26 cellular contexts compared by ENCODE assay signal in genomic region chr3:124014366-124014942, GRCh38. TPM values are rescaled to one million over a fixed set of nuclear protein-coding genes. Genes with fewer than 3 reads are reported as not detected.
DNase-seq lines count a peak whose midpoint lies in the region; TF ChIP-seq lines count a peak whose summit lies in the region.
"Had no signal": no experiment of that assay in that cellular context is flagged by ENCODE, and none has a peak within 500 bp of the region (broad histone marks: within the 10 kb centered on the region; RNA-seq: fewer than 3 reads in every experiment).

No MANE protein-coding gene starts in this region.

- H3K9me3 Mint-ChIP-seq in HFFc6 (no peaks in the 10 kb centered on the region), nephron (no peaks in the 10 kb centered on the region), osteocyte (ENCODE audit: unreplicated experiment) (no peaks in the 10 kb centered on the region)
- H3K9me3 Mint-ChIP-seq: activated naive CD8-positive, alpha-beta T cell treated with anti-CD3 and anti-CD28 coated beads for 36 hours; GM23338; stimulated activated naive CD8-positive, alpha-beta T cell treated with anti-CD3 and anti-CD28 coated beads, Interleukin-15, amount 100 ng/mL, for 72 hours had no signal

- H3K36me3 Mint-ChIP-seq in HFFc6 (ENCODE audit: low read depth) (no peaks in the 10 kb centered on the region), nephron (ENCODE audit: low read depth) (no peaks in the 10 kb centered on the region), osteocyte (ENCODE audit: unreplicated experiment) (no peaks in the 10 kb centered on the region)
- H3K36me3 Mint-ChIP-seq: activated naive CD8-positive, alpha-beta T cell treated with anti-CD3 and anti-CD28 coated beads for 36 hours; naive thymus-derived CD4-positive, alpha-beta T cell had no signal

- peak overlapping the region; percentile 4; the same call in 1 of the 2 replicates for H3K27ac Mint-ChIP-seq in HFFc6
- peak overlapping the region in 2 of 3 experiments; percentile 0 to 52 for H3K27ac Mint-ChIP-seq in nephron
- no peak overlapping the region for H3K27ac Mint-ChIP-seq in osteocyte (ENCODE audit: unreplicated experiment)
- H3K27ac Mint-ChIP-seq: activated CD4-positive, alpha-beta T cell treated with anti-CD3 and anti-CD28 coated beads for 36 hours; activated naive CD8-positive, alpha-beta T cell treated with anti-CD3 and anti-CD28 coated beads for 36 hours; GM23338; naive thymus-derived CD4-positive, alpha-beta T cell; stimulated activated naive CD8-positive, alpha-beta T cell treated with anti-CD3 and anti-CD28 coated beads, Interleukin-15, amount 100 ng/mL, for 72 hours had no signal

- DNase-seq in AG20443 (ENCODE audit: low spot score): peak; percentile 36
- no peak for DNase-seq in HFFc6
- DNase-seq in astrocyte of the hippocampus (ENCODE audit: low read depth, low spot score): peak; percentile 17
- DNase-seq in osteocyte (ENCODE audit: extremely low spot score, unreplicated experiment): no peak
- DNase-seq in activated CD4-positive, alpha-beta T cell treated with anti-CD3 and anti-CD28 coated beads, Interleukin-2, amount 50 U/mL, for 48 hours: no peak
- DNase-seq in COR-L47 (lab: John Stamatoyannopoulos, UW): no peak
- DNase-seq: activated CD4-positive, alpha-beta T cell treated with anti-CD3 and anti-CD28 coated beads for 36 hours; activated effector memory CD4-positive, alpha-beta T cell treated with anti-CD3 and anti-CD28 coated beads, Interleukin-2, amount 50 U/mL, for 16 hours; activated naive CD8-positive, alpha-beta T cell treated with anti-CD3 and anti-CD28 coated beads for 36 hours; activated T-cell treated with anti-CD3 and anti-CD28 coated beads for 4 hours; cerebellar nuclear complex; head of caudate nucleus; midbrain; naive thymus-derived CD4-positive, alpha-beta T cell; NCI-H2029; NCI-H2227 treated with DMSO at 0.1 percent for 48 hours; NCI-H774; stimulated activated CD8-positive, alpha-beta memory T cell treated with anti-CD3 and anti-CD28 coated beads, Interleukin-4, amount 100 ng/mL, for 48 hours; stimulated activated naive CD8-positive, alpha-beta T cell treated with anti-CD3 and anti-CD28 coated beads, Interleukin-15, amount 100 ng/mL, for 72 hours; transverse colon had no signal

- H3K4me1 Mint-ChIP-seq in HFFc6 (ENCODE audit: low read depth): peaks cover 28% of the 10 kb centered on the region
- H3K4me1 Mint-ChIP-seq in nephron: peaks cover 19% of the 10 kb centered on the region
- no peaks in the 10 kb centered on the region for H3K4me1 Mint-ChIP-seq in osteocyte (ENCODE audit: unreplicated experiment)
- H3K4me1 Mint-ChIP-seq: activated CD4-positive, alpha-beta T cell treated with anti-CD3 and anti-CD28 coated beads for 36 hours; activated naive CD8-positive, alpha-beta T cell treated with anti-CD3 and anti-CD28 coated beads for 36 hours; naive thymus-derived CD4-positive, alpha-beta T cell; stimulated activated naive CD8-positive, alpha-beta T cell treated with anti-CD3 and anti-CD28 coated beads, Interleukin-15, amount 100 ng/mL, for 72 hours had no signal

- H3K4me3 Mint-ChIP-seq in HFFc6 (no peak overlapping the region; the same call in 1 of the 2 replicates), nephron (no peak overlapping the region), osteocyte (ENCODE audit: unreplicated experiment) (no peak overlapping the region)
- H3K4me3 Mint-ChIP-seq: activated CD4-positive, alpha-beta T cell treated with anti-CD3 and anti-CD28 coated beads for 36 hours; activated naive CD8-positive, alpha-beta T cell treated with anti-CD3 and anti-CD28 coated beads for 36 hours; GM23338; naive thymus-derived CD4-positive, alpha-beta T cell; stimulated activated naive CD8-positive, alpha-beta T cell treated with anti-CD3 and anti-CD28 coated beads, Interleukin-15, amount 100 ng/mL, for 72 hours had no signal

- no peak for TF ChIP-seq CTCF in HFFc6 (IDR thresholded peaks at IDR 0.05)
- TF ChIP-seq CTCF in nephron (IDR thresholded peaks at IDR 0.05; ENCODE audit: unreplicated experiment in 3 of 3): no peak
- TF ChIP-seq CTCF in osteocyte (IDR thresholded peaks at IDR 0.05): no peak

- peaks cover 1% of the 10 kb centered on the region; the same call in 1 of the 2 replicates for H3K27me3 Mint-ChIP-seq in HFFc6 (ENCODE audit: insufficient read depth)
- peaks cover 10% of the 10 kb centered on the region for H3K27me3 Mint-ChIP-seq in nephron (ENCODE audit: low read depth)
- peaks cover 45% of the 10 kb centered on the region for H3K27me3 Mint-ChIP-seq in osteocyte (ENCODE audit: unreplicated experiment)

RNA-seq across cellular contexts. Expression of gene KALRN, which starts 18.7 kb away (rescaled TPM):
- total RNA-seq in HFFc6 (2021; fragmentation: NEBNext Ultra II Directional; extraction: Animal tissue kit (Norgen Biotek cat#: 25700)): 1 to 10 TPM; 1.9 to 5.6 (median 2.4) TPM
- 17.4 and 19.2 TPM in 2 replicates for total RNA-seq in osteocyte

RNA-seq across cellular contexts. Expression of gene ROPN1, which starts 22.5 kb away (rescaled TPM):
- not detected for total RNA-seq in HFFc6 (2021; fragmentation: NEBNext Ultra II Directional; extraction: Animal tissue kit (Norgen Biotek cat#: 25700))
- total RNA-seq in osteocyte: not detected in 2 replicates
- total RNA-seq: activated CD4-positive, alpha-beta T cell treated with anti-CD3 and anti-CD28 coated beads for 36 hours; activated naive CD8-positive, alpha-beta T cell treated with anti-CD3 and anti-CD28 coated beads for 36 hours; GM23338; LHCN-M2; naive thymus-derived CD4-positive, alpha-beta T cell; omental fat pad; skeletal muscle tissue; T-helper 2 cell treated with Interferon-gamma antibody and Interleukin-4, amounts not matched to agents 100 ng/mL and 5 ng/mL, for 36 hours had no signal

RNA-seq across cellular contexts. Expression of gene CCDC14, which starts 53.4 kb away (rescaled TPM):
- total RNA-seq in HFFc6 (2021; fragmentation: NEBNext Ultra II Directional; extraction: Animal tissue kit (Norgen Biotek cat#: 25700)): 10 to 100 TPM; 25.8 to 39.7 (median 36.3) TPM
- total RNA-seq in osteocyte: 29.2 and 31.1 TPM in 2 replicates

Comparison
In these comparisons a context has a peak if more than half of its experiments do, and no peak if none do; other contexts are left out.
1. DNase-seq: peak in AG20443 (single experiment) and astrocyte of the hippocampus (single experiment); none in HFFc6 (single experiment), osteocyte (single experiment), activated CD4-positive, alpha-beta T cell treated with anti-CD3 and anti-CD28 coated beads, Interleukin-2, amount 50 U/mL, for 48 hours (0 of 2) and COR-L47 (single experiment).